Comparison of ENCODE assay signal across 14 cellular contexts in genomic region chr4:95191537-95191936, GRCh38.
"Had no signal": no experiment of that assay in that cellular context is flagged by ENCODE, and none has a peak within 500 bp of the region (broad histone marks: within the 10 kb centered on the region; RNA-seq: fewer than 3 reads in every experiment).

No MANE protein-coding gene starts in this region.

- H3K9me3 Mint-ChIP-seq: activated CD4-positive, alpha-beta T cell treated with anti-CD3 and anti-CD28 coated beads, Interleukin-2, amount 10 ng/mL, durations not matched to agents 7 days and 5 days had no signal

- H3K27me3 Mint-ChIP-seq: activated CD4-positive, alpha-beta T cell treated with anti-CD3 and anti-CD28 coated beads, Interleukin-2, amount 10 ng/mL, durations not matched to agents 7 days and 5 days had no signal

- DNase-seq: activated CD4-positive, alpha-beta T cell treated with anti-CD3 and anti-CD28 coated beads, Interleukin-2, amount 10 ng/mL, durations not matched to agents 7 days and 5 days; activated CD4-positive, CD25-positive, alpha-beta regulatory T cell; activated effector memory CD4-positive, alpha-beta T cell treated with Interleukin-2 at 50 U/mL for 16 hours; left ventricle myocardium inferior; mesendoderm; T-helper 2 cell; upper lobe of right lung had no signal

- H3K4me1 ChIP-seq: breast epithelium, left ventricle myocardium inferior, upper lobe of right lung had no signal

- H3K27ac Mint-ChIP-seq: activated CD4-positive, alpha-beta T cell treated with anti-CD3 and anti-CD28 coated beads, Interleukin-2, amount 10 ng/mL, durations not matched to agents 7 days and 5 days had no signal

- H3K36me3 Mint-ChIP-seq: activated naive CD4-positive, alpha-beta T cell treated with anti-CD3 and anti-CD28 coated beads, Interleukin-2, amount 50 U/mL, for 72 hours had no signal

- H3K9me3 ChIP-seq: breast epithelium, left ventricle myocardium inferior, neutrophil, right atrium auricular region, upper lobe of right lung had no signal

- H3K27me3 ChIP-seq: breast epithelium, neutrophil, right atrium auricular region, upper lobe of right lung had no signal

- FAIRE-seq: frontal cortex, TTC549 had no signal

- ATAC-seq: activated naive CD4-positive, alpha-beta T cell treated with anti-CD3 and anti-CD28 coated beads, Interleukin-2, amount 50 U/mL, for 72 hours; upper lobe of right lung had no signal

- H3K36me3 ChIP-seq: breast epithelium, left ventricle myocardium inferior, neutrophil, right atrium auricular region, upper lobe of right lung had no signal

- H3K4me3 Mint-ChIP-seq: activated CD4-positive, alpha-beta T cell treated with anti-CD3 and anti-CD28 coated beads, Interleukin-2, amount 10 ng/mL, durations not matched to agents 7 days and 5 days had no signal

- H3K27ac ChIP-seq: breast epithelium, left ventricle myocardium inferior, right atrium auricular region, upper lobe of right lung had no signal

- H3K4me3 ChIP-seq: breast epithelium, left ventricle myocardium inferior, right atrium auricular region, smooth muscle cell, upper lobe of right lung had no signal
